Comparison of ENCODE assay signal across 8 cellular contexts in the genomic region with DNA sequence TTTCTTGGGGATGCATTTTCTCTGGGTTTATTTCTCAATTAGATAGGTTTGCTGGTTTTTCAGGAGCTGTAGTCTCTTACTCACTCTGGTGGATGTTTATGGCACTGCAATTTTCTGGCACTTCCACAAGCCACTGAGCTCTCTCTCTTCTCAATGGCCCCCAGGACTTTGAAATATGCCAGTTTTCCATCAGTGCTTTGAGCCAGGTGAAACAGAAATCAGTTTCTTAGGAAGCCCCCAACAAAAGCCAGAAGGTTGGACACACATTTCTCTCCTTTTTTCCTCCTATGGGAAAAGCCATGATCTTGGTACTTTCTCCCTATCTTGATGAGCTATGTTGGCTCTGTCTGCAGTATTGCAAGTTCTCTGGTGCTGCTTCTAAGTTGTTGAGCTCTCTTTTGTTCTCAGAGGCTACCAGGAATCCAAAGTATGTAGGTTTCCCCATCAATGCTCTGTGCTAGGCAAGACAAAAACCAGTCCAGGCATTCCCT.
A peak's percentile ranks its signal among the peaks of the same experiment; 100 is the strongest.
DNase-seq lines count a peak whose midpoint lies in the region; ATAC-seq lines count a peak whose summit lies in the region.

No MANE protein-coding gene starts in this region.

- peak; percentile 88 for ATAC-seq in GM19467 (IDR thresholded peaks at IDR 0.05; ENCODE audit: unreplicated experiment)
- ATAC-seq in left colon: no peak
- ATAC-seq in GM19324 (IDR thresholded peaks at IDR 0.05; ENCODE audit: low FRiP score, unreplicated experiment): no peak

- intact Hi-C loops in left colon (cut with DNase I, micrococcal nuclease): loop anchor here in 1 of 2 donors (5.0 kb wide), 1 partner anchor 75 kb away; no protein-coding TSS in a partner anchor

- peak; percentile 8 for DNase-seq in CMK (ENCODE audit: low read depth)
- DNase-seq in NAMALWA (ENCODE audit: low spot score): peak; percentile 69
- peak; percentile 72 for DNase-seq in amniotic epithelial cell (ENCODE audit: low read depth)
- DNase-seq in kidney glomerular epithelial cell (lab: John Stamatoyannopoulos, UW): peak; percentile 59
- no peak for DNase-seq in activated effector memory CD4-positive, alpha-beta T cell treated with anti-CD3 and anti-CD28 coated beads, Interleukin-2, amount 50 U/mL, for 16 hours
- no peak for DNase-seq in left colon

Comparison
In these comparisons a context has a peak if more than half of its experiments do, and no peak if none do; other contexts are left out.
1. DNase-seq: peak in CMK (single experiment), NAMALWA (single experiment), amniotic epithelial cell (single experiment) and kidney glomerular epithelial cell (single experiment); none in activated effector memory CD4-positive, alpha-beta T cell treated with anti-CD3 and anti-CD28 coated beads, Interleukin-2, amount 50 U/mL, for 16 hours (single experiment) and left colon (0 of 2).